ENCODE assay signal across 8 cellular contexts in the genomic region with DNA sequence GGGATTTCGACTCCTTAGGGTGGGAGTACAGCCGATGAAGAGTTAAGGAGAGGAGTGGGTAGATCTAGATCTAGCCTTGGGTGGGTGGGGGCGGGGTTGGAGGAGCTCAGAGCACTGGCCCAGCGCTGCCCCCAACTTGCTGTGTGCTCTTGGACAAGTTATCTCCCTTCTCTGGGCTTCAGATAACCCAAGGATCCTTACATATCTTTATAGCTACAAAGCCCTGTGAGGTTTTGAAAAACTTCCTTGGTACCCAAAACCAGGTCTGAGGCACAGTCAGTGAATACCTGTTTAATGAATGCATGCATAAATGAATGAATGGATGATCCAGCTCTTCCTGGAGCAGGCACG. TPM values are rescaled to one million over a fixed set of nuclear protein-coding genes. Genes with fewer than 3 reads are reported as not detected.
DNase-seq lines count a peak whose midpoint lies in the region; ATAC-seq and TF ChIP-seq lines count a peak whose summit lies in the region.

No MANE protein-coding gene starts in this region.

- DNase-seq in HCT116 (ENCODE audit: low read depth, low spot score) = no peak
- no peak for DNase-seq in WERI-Rb-1
- DNase-seq in glutamatergic neuron = no peak
- DNase-seq in smooth muscle cell (lab: John Stamatoyannopoulos, UW; ENCODE audit: unreplicated experiment) = no peak
- DNase-seq in T1000 (lab: John Stamatoyannopoulos, UW) = no peak
- DNase-seq in SW 1271 (lab: John Stamatoyannopoulos, UW) = no peak

- TF ChIP-seq CTCF in HCT116 (IDR thresholded peaks at IDR 0.05 in 2 of 3, conservative IDR thresholded peaks at IDR 0.05 in 1 of 3; ENCODE audit: borderline replicate concordance in 1 of 3, insufficient read depth in 1 of 3, low read depth in 2 of 3, low read length in 2 of 3) = no peak
- TF ChIP-seq CTCF in WERI-Rb-1 (IDR thresholded peaks at IDR 0.05; ENCODE audit: low read depth, low read length) = no peak
- TF ChIP-seq CTCF in glutamatergic neuron (IDR thresholded peaks at IDR 0.05; ENCODE audit: partially characterized antibody, unreplicated experiment) = no peak
- no peak for TF ChIP-seq CTCF in smooth muscle cell (IDR thresholded peaks at IDR 0.05; ENCODE audit: borderline replicate concordance, insufficient read depth, poor library complexity, severe bottlenecking)

- no peaks in the 10 kb centered on the region for H3K9me2 ChIP-seq in HCT116 (ENCODE audit: insufficient read depth)

- no peaks in the 10 kb centered on the region for H3K36me3 Mint-ChIP-seq in glutamatergic neuron (ENCODE audit: unreplicated experiment)

- TF ChIP-seq POLR2A in HCT116 (IDR thresholded peaks at IDR 0.05; ENCODE audit: borderline replicate concordance, extremely low read depth, insufficient read depth, insufficient read length) = no peak

- H4K20me1 ChIP-seq in HCT116 (ENCODE audit: insufficient read depth) = peaks cover 9% of the 10 kb centered on the region; the same call in 1 of the 2 replicates
- peaks cover 19% of the 10 kb centered on the region for H4K20me1 ChIP-seq in smooth muscle cell (ENCODE audit: low read depth)

- intact Hi-C loops in HCT116 (cut with micrococcal nuclease) = no loop called here

- H3K9me3 ChIP-seq in HCT116 (ENCODE audit: control insufficient read depth in 1 of 2, insufficient read depth in 1 of 2, low read depth in 1 of 2, low read length in 2 of 2) (no peaks in the 10 kb centered on the region), WERI-Rb-1 (ENCODE audit: severe bottlenecking) (no peaks in the 10 kb centered on the region), smooth muscle cell (replicated peaks; ENCODE audit: low read depth) (no peaks in the 10 kb centered on the region)

- TF ChIP-seq RAD21 in HCT116 (IDR thresholded peaks at IDR 0.05; ENCODE audit: low read depth) = no peak

- peak overlapping the region; percentile 61 for H3K4me3 Mint-ChIP-seq in glutamatergic neuron (ENCODE audit: unreplicated experiment)

- H3K4me3 ChIP-seq in HCT116 (replicated peaks in 1 of 2; ENCODE audit: low read depth in 1 of 2, low read length in 2 of 2) (peak overlapping the region; percentile 81 to 82), WERI-Rb-1 (ENCODE audit: low read depth, low read length) (peak overlapping the region; percentile 57), smooth muscle cell (peak overlapping the region; percentile 68)

- CTCF ChIA-PET in HCT116 (lab: Charles Lee) = interaction anchor here (1.0 to 1.8 kb wide), 2 partner anchors 205 to 211 kb away, joined by 3 to 5 read pairs; no protein-coding TSS in a partner anchor

- RAD21 ChIA-PET in HCT116 (lab: Charles Lee; ENCODE audit: low non-redundant PET in 1 of 2, low total read pairs in 2 of 2, uncharacterized antibody in 2 of 2, unreplicated experiment in 2 of 2) = no interaction called here

- ATAC-seq in HCT116 = no peak
- ATAC-seq in HG02588 (IDR thresholded peaks at IDR 0.05; ENCODE audit: unreplicated experiment) = no peak
- ATAC-seq in GM21447 (IDR thresholded peaks at IDR 0.05; ENCODE audit: unreplicated experiment) = no peak

- 67% methylated on average over 3 of the region's 5 CpGs for WGBS in smooth muscle cell (ENCODE audit: low lambda C conversion rate)

- POLR2A ChIA-PET in HCT116 (lab: Charles Lee) = interaction anchor here (0.7 to 1.1 kb wide), 2 partner anchors 13 to 127 kb away, joined by 3 to 4 read pairs; no protein-coding TSS in a partner anchor

- peak overlapping the region; percentile 97 for H3K9ac ChIP-seq in HCT116 (ENCODE audit: low read length)
- H3K9ac ChIP-seq in smooth muscle cell (ENCODE audit: low read depth) = no peak overlapping the region

- peak overlapping the region; percentile 43 for H3K27ac Mint-ChIP-seq in glutamatergic neuron (ENCODE audit: unreplicated experiment)

- H3K4me1 Mint-ChIP-seq in glutamatergic neuron (ENCODE audit: low read depth, unreplicated experiment) = peaks cover 4% of the 10 kb centered on the region

- H2AFZ ChIP-seq in HCT116 (ENCODE audit: low read depth, low read length, poor library complexity, severe bottlenecking) (no peak overlapping the region), smooth muscle cell (ENCODE audit: low read depth) (no peak overlapping the region)

- H3K27me3 Mint-ChIP-seq in glutamatergic neuron (ENCODE audit: unreplicated experiment) = peaks cover 5% of the 10 kb centered on the region

- H3K4me2 ChIP-seq in HCT116 (ENCODE audit: low read length) = peak overlapping the region; percentile 97
- H3K4me2 ChIP-seq in smooth muscle cell = peak overlapping the region; percentile 96

- H3F3A ChIP-seq in smooth muscle cell (ENCODE audit: low read depth) = no peaks in the 10 kb centered on the region

- H3K36me3 ChIP-seq in HCT116 (ENCODE audit: control insufficient read depth in 1 of 2, insufficient read depth in 2 of 2, low read length in 2 of 2) (peaks cover 7 to 9% of the 10 kb centered on the region in 2 experiments; a peak in 3 of 4 replicates), WERI-Rb-1 (peaks cover 26% of the 10 kb centered on the region), smooth muscle cell (ENCODE audit: low read depth) (no peaks in the 10 kb centered on the region)

- H3K4me1 ChIP-seq in HCT116 (ENCODE audit: control insufficient read depth in 1 of 2, insufficient read depth in 2 of 2, low read length in 2 of 2) (peaks cover 14 to 45% of the 10 kb centered on the region in 2 experiments; a peak in 3 of 4 replicates), smooth muscle cell (ENCODE audit: low read depth) (peaks cover 31% of the 10 kb centered on the region)

- H3K9me3 Mint-ChIP-seq in glutamatergic neuron (ENCODE audit: unreplicated experiment) = peaks cover 9% of the 10 kb centered on the region

- no TSS peak for BruUV-seq in HCT116 (replicated peaks; lab: Mats Ljungman, UMichigan)

- H3K27me3 ChIP-seq in HCT116 (ENCODE audit: insufficient read depth, low read length) = no peaks in the 10 kb centered on the region
- no peaks in the 10 kb centered on the region for H3K27me3 ChIP-seq in WERI-Rb-1 (ENCODE audit: insufficient read depth, low read depth, severe bottlenecking)
- no peaks in the 10 kb centered on the region for H3K27me3 ChIP-seq in smooth muscle cell (ENCODE audit: low read depth)

- peak overlapping the region; percentile 96; the same call in 1 of the 2 replicates for H3K27ac ChIP-seq in HCT116 (ENCODE audit: low read depth, low read length)
- no peak overlapping the region for H3K27ac ChIP-seq in WERI-Rb-1
- no peak overlapping the region for H3K27ac ChIP-seq in smooth muscle cell (ENCODE audit: low read depth)

- H3K79me2 ChIP-seq in HCT116 (ENCODE audit: insufficient read depth, low read length) (peaks cover 40% of the 10 kb centered on the region), smooth muscle cell (ENCODE audit: low read depth) (peaks cover 10% of the 10 kb centered on the region)

TF ChIP-seq in HCT116, 20 proteins besides CTCF, POLR2A, EP300 and RAD21:
- TF ChIP-seq CEBPB (IDR thresholded peaks at IDR 0.05; ENCODE audit: low read depth) = no peak
- TF ChIP-seq SP1 (IDR thresholded peaks at IDR 0.05; ENCODE audit: low read depth) = no peak
- TF ChIP-seq, protein P1, sequence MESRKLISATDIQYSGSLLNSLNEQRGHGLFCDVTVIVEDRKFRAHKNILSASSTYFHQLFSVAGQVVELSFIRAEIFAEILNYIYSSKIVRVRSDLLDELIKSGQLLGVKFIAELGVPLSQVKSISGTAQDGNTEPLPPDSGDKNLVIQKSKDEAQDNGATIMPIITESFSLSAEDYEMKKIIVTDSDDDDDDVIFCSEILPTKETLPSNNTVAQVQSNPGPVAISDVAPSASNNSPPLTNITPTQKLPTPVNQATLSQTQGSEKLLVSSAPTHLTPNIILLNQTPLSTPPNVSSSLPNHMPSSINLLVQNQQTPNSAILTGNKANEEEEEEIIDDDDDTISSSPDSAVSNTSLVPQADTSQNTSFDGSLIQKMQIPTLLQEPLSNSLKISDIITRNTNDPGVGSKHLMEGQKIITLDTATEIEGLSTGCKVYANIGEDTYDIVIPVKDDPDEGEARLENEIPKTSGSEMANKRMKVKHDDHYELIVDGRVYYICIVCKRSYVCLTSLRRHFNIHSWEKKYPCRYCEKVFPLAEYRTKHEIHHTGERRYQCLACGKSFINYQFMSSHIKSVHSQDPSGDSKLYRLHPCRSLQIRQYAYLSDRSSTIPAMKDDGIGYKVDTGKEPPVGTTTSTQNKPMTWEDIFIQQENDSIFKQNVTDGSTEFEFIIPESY (IDR thresholded peaks at IDR 0.05; ENCODE audit: extremely low read depth, insufficient replicate concordance, low read length) = no peak
- no peak for TF ChIP-seq SRF (IDR thresholded peaks at IDR 0.05; ENCODE audit: low read depth)
- no peak for TF ChIP-seq REST (IDR thresholded peaks at IDR 0.05; ENCODE audit: low read depth)
- no peak for TF ChIP-seq POLR2AphosphoS5 (IDR thresholded peaks at IDR 0.05; ENCODE audit: low read depth, low read length)

RNA-seq across cellular contexts. Expression of gene ODC1, which starts 1.3 kb away (rescaled TPM):
- total RNA-seq in HCT116 (2021; ENCODE audit: unreplicated experiment) (231 TPM), glutamatergic neuron (ENCODE audit: unreplicated experiment) (88.0 TPM), smooth muscle cell (27.6 and 34.7 TPM in 2 replicates)
- 178 and 235 TPM in 2 replicates for polyA plus RNA-seq in HCT116 (2012)
- polyA plus RNA-seq in smooth muscle cell = 22.4 and 32.9 TPM in 2 replicates
